In genomic region chr16:50152386-50152806, GRCh38 we compare ENCODE assay signal across 1 cellular context.
A peak's percentile ranks its signal among the peaks of the same experiment; 100 is the strongest.
TF ChIP-seq lines count a peak whose summit lies in the region.

No MANE protein-coding gene starts in this region.

TF ChIP-seq in GM12878, 131 proteins besides CTCF, POLR2A, EP300 and RAD21 (continued from another document and continues in another):
- TF ChIP-seq USF2 (IDR thresholded peaks at IDR 0.05; ENCODE audit: borderline replicate concordance, low read depth, low read length) (no peak), PKNOX1 (IDR thresholded peaks at IDR 0.05) (no peak), SREBF1 (IDR thresholded peaks at IDR 0.05; ENCODE audit: low read length) (no peak), CUX1 (IDR thresholded peaks at IDR 0.05; ENCODE audit: insufficient replicate concordance, low read depth, low read length) (no peak), TCF7 (IDR thresholded peaks at IDR 0.05; ENCODE audit: borderline replicate concordance) (no peak), RELB (IDR thresholded peaks at IDR 0.05; ENCODE audit: low read depth) (peak; percentile 48; the same call in 1 of the 2 replicates), PBX3 (IDR thresholded peaks at IDR 0.05; ENCODE audit: insufficient replicate concordance, low read depth, low read length) (no peak), ZBTB40 (IDR thresholded peaks at IDR 0.05; ENCODE audit: borderline replicate concordance) (no peak), NFXL1 (IDR thresholded peaks at IDR 0.05; ENCODE audit: borderline replicate concordance) (no peak), NR2C2 (IDR thresholded peaks at IDR 0.05; ENCODE audit: borderline replicate concordance, control insufficient read depth, insufficient read length, low read depth) (no peak), SIN3A (IDR thresholded peaks at IDR 0.05; ENCODE audit: low read depth, low read length) (no peak), YY1 (IDR thresholded peaks at IDR 0.05; ENCODE audit: low read depth, low read length) (peak; percentile 53), KLF5 (IDR thresholded peaks at IDR 0.05; ENCODE audit: partially characterized antibody) (no peak), E2F4 (IDR thresholded peaks at IDR 0.05; ENCODE audit: low read depth, low read length) (no peak), ELK1 (IDR thresholded peaks at IDR 0.05; ENCODE audit: low read depth, low read length) (no peak), STAT1 (conservative IDR thresholded peaks at IDR 0.05) (no peak), NRF1 (conservative IDR thresholded peaks at IDR 0.05; ENCODE audit: low read depth, low read length) (no peak), TCF12 (IDR thresholded peaks at IDR 0.05; ENCODE audit: low read depth, low read length) (peak; percentile 82), RB1 (IDR thresholded peaks at IDR 0.05; ENCODE audit: borderline replicate concordance) (no peak), EZH2 (IDR thresholded peaks at IDR 0.05; ENCODE audit: borderline replicate concordance, control insufficient read depth, low read depth, low read length) (no peak), SREBF2 (IDR thresholded peaks at IDR 0.05; ENCODE audit: low read length) (no peak), CREB1 (IDR thresholded peaks at IDR 0.05; ENCODE audit: low read depth) (peak; percentile 70), RUNX3 (IDR thresholded peaks at IDR 0.05; ENCODE audit: low read length) (peak; percentile 98), FOXM1 (IDR thresholded peaks at IDR 0.05; ENCODE audit: low read depth, low read length) (peak; percentile 93), BRCA1 (IDR thresholded peaks at IDR 0.05; ENCODE audit: low read depth, low read length) (no peak), PAX8 (IDR thresholded peaks at IDR 0.05) (no peak), ZZZ3 (IDR thresholded peaks at IDR 0.05; ENCODE audit: control insufficient read depth, insufficient read length, low read depth) (no peak), EGR1 (IDR thresholded peaks at IDR 0.05; ENCODE audit: borderline replicate concordance in 1 of 2, low read depth in 2 of 2, low read length in 2 of 2) (0 out of 3 replicates have a peak, but pooled peaks of 1 of the 2 experiments have one; percentile 6), IRF5 (IDR thresholded peaks at IDR 0.05; ENCODE audit: borderline replicate concordance) (0 out of 2 replicates have a peak, but pooled peaks have one; percentile 28), SUZ12 (IDR thresholded peaks at IDR 0.05; ENCODE audit: unreplicated experiment) (no peak), TCF3 (IDR thresholded peaks at IDR 0.05; ENCODE audit: borderline replicate concordance, insufficient read depth, low read depth, low read length) (peak; percentile 57; the same call in 1 of the 2 replicates), RELA (IDR thresholded peaks at IDR 0.05; ENCODE audit: borderline replicate concordance, partially characterized antibody) (peak; percentile 59), DPF2 (IDR thresholded peaks at IDR 0.05) (peak; percentile 73; the same call in 1 of the 2 replicates), HDAC2 (IDR thresholded peaks at IDR 0.05) (no peak), ZNF687 (IDR thresholded peaks at IDR 0.05) (no peak; the same call in 1 of the 2 replicates)
